1 cellular context compared by ENCODE assay signal in genomic region chr6:30489081-30490030, GRCh38.
TF ChIP-seq lines count a peak whose summit lies in the region.

HLA-E (plus strand) TSS chr6:30489509; CDS start chr6:30489532, 23 bp downstream.

TF ChIP-seq in HepG2, 621 proteins besides CTCF, POLR2A, EP300 and RAD21 (continued from another document and continues in another):
- TF ChIP-seq ZNF142 (CRISPR knock-in tag; IDR thresholded peaks at IDR 0.05) (peak; percentile 37; the same call in 1 of the 2 replicates), CHCHD3 (CRISPR knock-in tag; IDR thresholded peaks at IDR 0.05) (no peak), HDAC1 (CRISPR knock-in tag; IDR thresholded peaks at IDR 0.05) (no peak; the same call in 1 of the 2 replicates), CENPBD1 (CRISPR knock-in tag; IDR thresholded peaks at IDR 0.05; ENCODE audit: borderline replicate concordance, low read depth) (no peak), HIVEP1 (CRISPR knock-in tag; IDR thresholded peaks at IDR 0.05) (peak; percentile 84), MLLT10 (CRISPR knock-in tag; IDR thresholded peaks at IDR 0.05) (no peak), CREB1 (IDR thresholded peaks at IDR 0.05) (peak; percentile 95), CREB1 (CRISPR knock-in tag; IDR thresholded peaks at IDR 0.05) (peak; percentile 99), HBP1 (CRISPR knock-in tag; IDR thresholded peaks at IDR 0.05; ENCODE audit: low read depth) (no peak), ZNF781 (CRISPR knock-in tag; IDR thresholded peaks at IDR 0.05; ENCODE audit: borderline replicate concordance, not compliant biosample characterization) (no peak), ZBTB43 (CRISPR knock-in tag; conservative IDR thresholded peaks at IDR 0.05) (no peak), ZSCAN25 (CRISPR knock-in tag; IDR thresholded peaks at IDR 0.05) (no peak), ZNF784 (CRISPR knock-in tag; IDR thresholded peaks at IDR 0.05; ENCODE audit: borderline replicate concordance) (no peak), ZNF431 (CRISPR knock-in tag; IDR thresholded peaks at IDR 0.05; ENCODE audit: borderline replicate concordance, low read depth) (no peak), KDM3A (CRISPR knock-in tag; IDR thresholded peaks at IDR 0.05; ENCODE audit: low read depth) (no peak; the same call in 1 of the 2 replicates), ZNF451 (CRISPR knock-in tag; IDR thresholded peaks at IDR 0.05) (no peak), ZFP90 (CRISPR knock-in tag; IDR thresholded peaks at IDR 0.05; ENCODE audit: borderline replicate concordance) (peak; percentile 20; the same call in 1 of the 2 replicates), SRF (IDR thresholded peaks at IDR 0.05; ENCODE audit: low read depth, low read length) (no peak), RCOR2 (CRISPR knock-in tag; IDR thresholded peaks at IDR 0.05) (peak; percentile 86), ZBTB3 (CRISPR knock-in tag; IDR thresholded peaks at IDR 0.05; ENCODE audit: borderline replicate concordance, low read depth) (no peak), MIXL1 (CRISPR knock-in tag; IDR thresholded peaks at IDR 0.05) (peak; percentile 40; the same call in 1 of the 2 replicates), ZNF331 (CRISPR knock-in tag; IDR thresholded peaks at IDR 0.05) (peak; percentile 66; the same call in 1 of the 2 replicates), HNF4A (CRISPR knock-in tag; IDR thresholded peaks at IDR 0.05) (no peak), NCOA2 (CRISPR knock-in tag; IDR thresholded peaks at IDR 0.05) (no peak), NFYC (CRISPR knock-in tag; IDR thresholded peaks at IDR 0.05) (peak; percentile 90), ZNF83 (CRISPR knock-in tag; IDR thresholded peaks at IDR 0.05; ENCODE audit: borderline replicate concordance) (no peak), ZFX (CRISPR knock-in tag; IDR thresholded peaks at IDR 0.05; ENCODE audit: low read depth) (peak; percentile 78; the same call in 1 of the 2 replicates), ZNF30 (CRISPR knock-in tag; IDR thresholded peaks at IDR 0.05) (no peak), GPBP1L1 (CRISPR knock-in tag; IDR thresholded peaks at IDR 0.05) (no peak), BCL6 (CRISPR knock-in tag; IDR thresholded peaks at IDR 0.05) (peak; percentile 26; the same call in 1 of the 2 replicates), ZNF343 (CRISPR knock-in tag; IDR thresholded peaks at IDR 0.05) (no peak), ZBTB8A (CRISPR knock-in tag; IDR thresholded peaks at IDR 0.05; ENCODE audit: borderline replicate concordance, low read depth) (no peak), ZNF607 (CRISPR knock-in tag; IDR thresholded peaks at IDR 0.05; ENCODE audit: borderline replicate concordance) (peak; percentile 90; the same call in 1 of the 2 replicates), MTA3 (CRISPR knock-in tag; IDR thresholded peaks at IDR 0.05) (no peak), PHF5A (CRISPR knock-in tag; IDR thresholded peaks at IDR 0.05; ENCODE audit: low read depth, unreplicated experiment) (no peak), EZH2 (conservative IDR thresholded peaks at IDR 0.05; ENCODE audit: low read depth, low read length) (no peak), ZBTB42 (CRISPR knock-in tag; IDR thresholded peaks at IDR 0.05) (no peak), PRDM10 (CRISPR knock-in tag; IDR thresholded peaks at IDR 0.05; ENCODE audit: low read depth) (0 out of 2 replicates have a peak, but pooled peaks have one; percentile 18), ATAD3A (CRISPR knock-in tag; IDR thresholded peaks at IDR 0.05) (no peak), PTBP1 (IDR thresholded peaks at IDR 0.05; ENCODE audit: low read depth, low read length, poor library complexity, severe bottlenecking) (no peak), ZBTB4 (CRISPR knock-in tag; IDR thresholded peaks at IDR 0.05; ENCODE audit: borderline replicate concordance) (peak; percentile 92), PPARG (CRISPR knock-in tag; conservative IDR thresholded peaks at IDR 0.05) (no peak), POGZ (CRISPR knock-in tag; IDR thresholded peaks at IDR 0.05) (peak; percentile 19; the same call in 1 of the 2 replicates), GLI4 (CRISPR knock-in tag; IDR thresholded peaks at IDR 0.05; ENCODE audit: borderline replicate concordance) (peak; percentile 38; the same call in 1 of the 2 replicates), ZNF333 (CRISPR knock-in tag; IDR thresholded peaks at IDR 0.05; ENCODE audit: borderline replicate concordance) (peak; percentile 90; the same call in 1 of the 2 replicates), KLF6 (CRISPR knock-in tag; IDR thresholded peaks at IDR 0.05) (peak; percentile 73; the same call in 1 of the 2 replicates), ZNF20 (CRISPR knock-in tag; IDR thresholded peaks at IDR 0.05) (no peak), ZBTB1 (CRISPR knock-in tag; IDR thresholded peaks at IDR 0.05; ENCODE audit: borderline replicate concordance) (no peak)
